ENCODE assay signal across 1 cellular context in genomic region chr2:237465515-237466227, GRCh38.
TF ChIP-seq lines count a peak whose summit lies in the region.

No MANE protein-coding gene starts in this region.

TF ChIP-seq in H1, 55 proteins besides CTCF, POLR2A, EP300 and RAD21:
- no peak for TF ChIP-seq KDM1A (IDR thresholded peaks at IDR 0.05; ENCODE audit: borderline replicate concordance, low read length)
